Comparison of ENCODE assay signal across 9 cellular contexts in genomic region chr3:194206375-194206774, GRCh38.
DNase-seq lines count a peak whose midpoint lies in the region; ATAC-seq, FAIRE-seq and TF ChIP-seq lines count a peak whose summit lies in the region.
"Had no signal": no experiment of that assay in that cellular context is flagged by ENCODE, and none has a peak within 500 bp of the region (broad histone marks: within the 10 kb centered on the region; RNA-seq: fewer than 3 reads in every experiment).

No MANE protein-coding gene starts in this region.

- H3K27me3 Mint-ChIP-seq in naive thymus-derived CD4-positive, alpha-beta T cell, result peaks cover 0 to 28% (median 17%) of the 10 kb centered on the region in 5 donors
- H3K27me3 Mint-ChIP-seq in activated T-cell treated with anti-CD3 and anti-CD28 coated beads, Interleukin-2, amount 50 U/mL, for 24 hours, result peaks cover 45% of the 10 kb centered on the region

- H3K9ac ChIP-seq in endothelial cell of umbilical vein (replicated peaks; ENCODE audit: extremely low read depth, insufficient read depth, low read length), result peak overlapping the region; percentile 32

- TF ChIP-seq CTCF in BE2C (IDR thresholded peaks at IDR 0.05; ENCODE audit: low read depth, low read length) (no peak), endothelial cell of umbilical vein (IDR thresholded peaks at IDR 0.05; ENCODE audit: extremely low read depth in 1 of 2, insufficient read depth in 1 of 2, low read depth in 1 of 2, low read length in 2 of 2) (no peak), WERI-Rb-1 (IDR thresholded peaks at IDR 0.05; ENCODE audit: low read depth, low read length) (no peak)

- DNase-seq in BE2C (peak; percentile 63), NCI-H2081 treated with DMSO at 0.1 percent for 48 hours (lab: John Stamatoyannopoulos, UW) (peak; percentile 48), endothelial cell of umbilical vein (ENCODE audit: low read depth, low spot score) (peak; percentile 76), WERI-Rb-1 (no peak)
- DNase-seq in naive thymus-derived CD4-positive, alpha-beta T cell, result no peak
- DNase-seq in activated T-cell treated with anti-CD3 and anti-CD28 coated beads, Interleukin-2, amount 50 U/mL, for 24 hours, result no peak

- H3K4me3 Mint-ChIP-seq in naive thymus-derived CD4-positive, alpha-beta T cell, result peak overlapping the region in 6 of 10 donors; percentile 7 to 90 (median 70)
- H3K4me3 Mint-ChIP-seq in activated T-cell treated with anti-CD3 and anti-CD28 coated beads, Interleukin-2, amount 50 U/mL, for 24 hours, result no peak overlapping the region

- no peaks in the 10 kb centered on the region for H3K79me2 ChIP-seq in endothelial cell of umbilical vein (ENCODE audit: control insufficient read depth, insufficient read depth, low read length)

- peak overlapping the region; percentile 86 for H2AFZ ChIP-seq in endothelial cell of umbilical vein (ENCODE audit: low read depth, low read length)

- no peaks in the 10 kb centered on the region for H3K36me3 ChIP-seq in BE2C
- H3K36me3 ChIP-seq in endothelial cell of umbilical vein (ENCODE audit: control insufficient read depth in 2 of 2, extremely low read depth in 1 of 2, insufficient read depth in 2 of 2, low read length in 2 of 2), result no peaks in the 10 kb centered on the region
- H3K36me3 ChIP-seq in naive thymus-derived CD4-positive, alpha-beta T cell (ENCODE audit: control insufficient read depth in 2 of 3, insufficient read depth in 3 of 3, low read length in 3 of 3), result no peaks in the 10 kb centered on the region
- H3K36me3 ChIP-seq in WERI-Rb-1, result no peaks in the 10 kb centered on the region

- no TSS peak for BruUV-seq in endothelial cell of umbilical vein (replicated peaks; lab: Mats Ljungman, UMichigan)

- H3K27me3 ChIP-seq in BE2C, result no peaks in the 10 kb centered on the region
- no peaks in the 10 kb centered on the region for H3K27me3 ChIP-seq in endothelial cell of umbilical vein (ENCODE audit: control insufficient read depth in 2 of 2, insufficient read depth in 2 of 2, low read length in 2 of 2)
- peaks cover 0 to 6% of the 10 kb centered on the region in 2 donors for H3K27me3 ChIP-seq in naive thymus-derived CD4-positive, alpha-beta T cell (ENCODE audit: control insufficient read depth in 2 of 2, insufficient read depth in 2 of 2, low read length in 2 of 2)
- H3K27me3 ChIP-seq in WERI-Rb-1 (ENCODE audit: insufficient read depth, low read depth, severe bottlenecking), result no peaks in the 10 kb centered on the region

- intact Hi-C loops in endothelial cell of umbilical vein (cut with micrococcal nuclease), result loop anchor here (1.0 kb wide), 1 partner anchor 64 kb away; no protein-coding TSS in a partner anchor
- intact Hi-C loops in naive thymus-derived CD4-positive, alpha-beta T cell (cut with micrococcal nuclease), result loop anchor here in 1 of 2 donors (10.0 kb wide), 1 partner anchor 98 kb away; no protein-coding TSS in a partner anchor

- POLR2A ChIA-PET in endothelial cell of umbilical vein (lab: Charles Lee), result interaction anchor here (0.7 kb wide), 1 partner anchor 63 kb away, joined by 4 read pairs; no protein-coding TSS in a partner anchor
- POLR2A ChIA-PET in naive thymus-derived CD4-positive, alpha-beta T cell (lab: Charles Lee), result no interaction called here

- H3K27ac ChIP-seq in endothelial cell of umbilical vein (ENCODE audit: insufficient read depth, low read depth, low read length) (peak overlapping the region; percentile 81), WERI-Rb-1 (no peak overlapping the region)
- H3K27ac ChIP-seq in naive thymus-derived CD4-positive, alpha-beta T cell (ENCODE audit: low read depth, low read length), result no peak overlapping the region

- ATAC-seq in naive thymus-derived CD4-positive, alpha-beta T cell, result no peak
- no peak for ATAC-seq in HG02678 (IDR thresholded peaks at IDR 0.05; ENCODE audit: unreplicated experiment)
- ATAC-seq in activated CD4-positive, CD25-positive, alpha-beta regulatory T cell treated with anti-CD3 and anti-CD28 coated beads, Interleukin-2, amount 50 U/mL, for 24 hours, result no peak

- H3K27ac Mint-ChIP-seq in naive thymus-derived CD4-positive, alpha-beta T cell, result peak overlapping the region in 2 of 9 donors; percentile 21 to 32
- H3K27ac Mint-ChIP-seq in activated T-cell treated with anti-CD3 and anti-CD28 coated beads, Interleukin-2, amount 50 U/mL, for 24 hours, result no peak overlapping the region

- FAIRE-seq in endothelial cell of umbilical vein (lab: Jason Lieb, UNC), result peak; percentile 52
- FAIRE-seq: colon had no signal

- no peaks in the 10 kb centered on the region for H3K9me3 Mint-ChIP-seq in naive thymus-derived CD4-positive, alpha-beta T cell
- H3K9me3 Mint-ChIP-seq in activated T-cell treated with anti-CD3 and anti-CD28 coated beads, Interleukin-2, amount 50 U/mL, for 24 hours, result no peaks in the 10 kb centered on the region

- H3K36me3 Mint-ChIP-seq in naive thymus-derived CD4-positive, alpha-beta T cell, result no peaks in the 10 kb centered on the region
- no peaks in the 10 kb centered on the region for H3K36me3 Mint-ChIP-seq in activated T-cell treated with anti-CD3 and anti-CD28 coated beads, Interleukin-2, amount 50 U/mL, for 24 hours (ENCODE audit: low read depth)

- no peaks in the 10 kb centered on the region for H4K20me1 ChIP-seq in endothelial cell of umbilical vein (replicated peaks; ENCODE audit: control insufficient read depth, extremely low read depth, insufficient read depth, low read length)

- dilution Hi-C loops in endothelial cell of umbilical vein (cut with MboI; ENCODE audit: extremely low pct_ligation_motif_present, low sequenced_read_pairs), result no loop called here

- no peaks in the 10 kb centered on the region for H3K9me1 ChIP-seq in endothelial cell of umbilical vein (replicated peaks; ENCODE audit: control insufficient read depth, extremely low read depth, insufficient read depth, low read length)

- peak; percentile 25 for TF ChIP-seq POLR2A in endothelial cell of umbilical vein (IDR thresholded peaks at IDR 0.05; ENCODE audit: low read depth, low read length)

- H3K4me1 ChIP-seq in BE2C (peaks cover 15% of the 10 kb centered on the region), endothelial cell of umbilical vein (ENCODE audit: control insufficient read depth, extremely low read depth, insufficient read depth, low read length) (peaks cover 17% of the 10 kb centered on the region)
- H3K4me1 ChIP-seq in naive thymus-derived CD4-positive, alpha-beta T cell (ENCODE audit: control insufficient read depth in 2 of 2, insufficient read depth in 2 of 2, low read length in 2 of 2), result peaks cover 0 to 9% of the 10 kb centered on the region in 2 donors

- peak overlapping the region; percentile 24 for H3K4me3 ChIP-seq in BE2C (ENCODE audit: low read depth, low read length)
- H3K4me3 ChIP-seq in endothelial cell of umbilical vein (replicated peaks in 1 of 3; ENCODE audit: insufficient read depth in 1 of 3, low read depth in 1 of 3, low read length in 3 of 3), result no peak overlapping the region
- H3K4me3 ChIP-seq in naive thymus-derived CD4-positive, alpha-beta T cell (ENCODE audit: low read length), result no peak overlapping the region
- H3K4me3 ChIP-seq in WERI-Rb-1 (ENCODE audit: low read depth, low read length), result no peak overlapping the region

- peaks cover 10 to 39% (median 30%) of the 10 kb centered on the region in 7 donors for H3K4me1 Mint-ChIP-seq in naive thymus-derived CD4-positive, alpha-beta T cell
- peaks cover 15% of the 10 kb centered on the region for H3K4me1 Mint-ChIP-seq in activated T-cell treated with anti-CD3 and anti-CD28 coated beads, Interleukin-2, amount 50 U/mL, for 24 hours (ENCODE audit: low read depth)

- peak overlapping the region; percentile 55 for H3K4me2 ChIP-seq in endothelial cell of umbilical vein (ENCODE audit: insufficient read depth, low read length)

- CTCF ChIA-PET in endothelial cell of umbilical vein (lab: Charles Lee), result interaction anchor here (1.2 to 2.0 kb wide), 4 partner anchors 64 to 425 kb away, joined by 3 to 6 read pairs (median 6); no protein-coding TSS in a partner anchor
- CTCF ChIA-PET in naive thymus-derived CD4-positive, alpha-beta T cell (lab: Charles Lee), result interaction anchor here (0.8 kb wide), 1 partner anchor 516 kb away, joined by 3 read pairs; no protein-coding TSS in a partner anchor

- H3K9me3 ChIP-seq in BE2C (no peaks in the 10 kb centered on the region), endothelial cell of umbilical vein (replicated peaks; ENCODE audit: control insufficient read depth, insufficient read depth, low read length) (no peaks in the 10 kb centered on the region), WERI-Rb-1 (ENCODE audit: severe bottlenecking) (no peaks in the 10 kb centered on the region)
- no peaks in the 10 kb centered on the region for H3K9me3 ChIP-seq in naive thymus-derived CD4-positive, alpha-beta T cell (ENCODE audit: control insufficient read depth in 2 of 3, low read length in 3 of 3)

TF ChIP-seq in endothelial cell of umbilical vein, 7 proteins besides CTCF, POLR2A, EP300 and RAD21:
- TF ChIP-seq POLR2AphosphoS5 (IDR thresholded peaks at IDR 0.05; ENCODE audit: insufficient read depth, low read depth, low read length), result peak; percentile 26
- TF ChIP-seq GATA2 (IDR thresholded peaks at IDR 0.05; ENCODE audit: insufficient read depth, insufficient read length, low read depth, low read length), result no peak
- TF ChIP-seq, protein P1, sequence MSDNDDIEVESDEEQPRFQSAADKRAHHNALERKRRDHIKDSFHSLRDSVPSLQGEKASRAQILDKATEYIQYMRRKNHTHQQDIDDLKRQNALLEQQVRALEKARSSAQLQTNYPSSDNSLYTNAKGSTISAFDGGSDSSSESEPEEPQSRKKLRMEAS (IDR thresholded peaks at IDR 0.05; ENCODE audit: insufficient read depth, insufficient read length), result peak; percentile 83
- TF ChIP-seq JUN (IDR thresholded peaks at IDR 0.05; ENCODE audit: borderline replicate concordance, insufficient read depth, insufficient read length, low read depth), result no peak
- TF ChIP-seq EZH2 (IDR thresholded peaks at IDR 0.05; ENCODE audit: borderline replicate concordance, low read depth, low read length, severe bottlenecking), result no peak
- no peak for TF ChIP-seq MYC (IDR thresholded peaks at IDR 0.05; ENCODE audit: low read depth, low read length)
- TF ChIP-seq FOS (IDR thresholded peaks at IDR 0.05; ENCODE audit: borderline replicate concordance, insufficient read depth, low read length), result no peak
TF ChIP-seq in endothelial cell of umbilical vein: peak in this region for 2.

Comparison
In these comparisons a context has a peak if more than half of its experiments do, and no peak if none do; other contexts are left out.
1. DNase-seq: peak in BE2C (single experiment), NCI-H2081 treated with DMSO at 0.1 percent for 48 hours (single experiment) and endothelial cell of umbilical vein (single experiment); none in naive thymus-derived CD4-positive, alpha-beta T cell (0 of 9), activated T-cell treated with anti-CD3 and anti-CD28 coated beads, Interleukin-2, amount 50 U/mL, for 24 hours (single experiment) and WERI-Rb-1 (single experiment).